Comparison of ENCODE assay signal across 1 cellular context in genomic region chr19:35213678-35214632, GRCh38.
TF ChIP-seq lines count a peak whose summit lies in the region.

No MANE protein-coding gene starts in this region.

TF ChIP-seq in HCT116, 20 proteins besides CTCF, POLR2A, EP300 and RAD21:
- TF ChIP-seq YY1 (IDR thresholded peaks at IDR 0.05; ENCODE audit: extremely low read depth, insufficient replicate concordance, low read depth, low read length) (no peak), ELF1 (IDR thresholded peaks at IDR 0.05; ENCODE audit: borderline replicate concordance, low read depth) (no peak), EZH2phosphoT487 (IDR thresholded peaks at IDR 0.05; ENCODE audit: borderline replicate concordance) (no peak), ATF3 (IDR thresholded peaks at IDR 0.05) (no peak), EGR1 (IDR thresholded peaks at IDR 0.05; ENCODE audit: low read depth) (no peak), FOSL1 (IDR thresholded peaks at IDR 0.05; ENCODE audit: low read depth) (no peak), CBX3 (IDR thresholded peaks at IDR 0.05; ENCODE audit: low read depth) (peak; percentile 81), POLR2AphosphoS5 (IDR thresholded peaks at IDR 0.05; ENCODE audit: low read depth, low read length) (peak; percentile 73), ZFX (IDR thresholded peaks at IDR 0.05) (no peak), ZNF274 (IDR thresholded peaks at IDR 0.05; ENCODE audit: low read depth, low read length) (no peak), SP1 (IDR thresholded peaks at IDR 0.05; ENCODE audit: low read depth) (peak; percentile 87), JUND (IDR thresholded peaks at IDR 0.05) (peak; percentile 57), ZBTB33 (IDR thresholded peaks at IDR 0.05; ENCODE audit: extremely low read depth, insufficient replicate concordance, low read length) (peak; percentile 50), SIN3A (IDR thresholded peaks at IDR 0.05; ENCODE audit: low read depth) (peak; percentile 86), TCF7L2 (IDR thresholded peaks at IDR 0.05; ENCODE audit: borderline replicate concordance, extremely low read depth, insufficient read depth, insufficient read length) (peak; percentile 93), EZH2 (IDR thresholded peaks at IDR 0.05) (no peak), SRF (IDR thresholded peaks at IDR 0.05; ENCODE audit: low read depth) (0 out of 2 replicates have a peak, but pooled peaks have one; percentile 11), CEBPB (IDR thresholded peaks at IDR 0.05; ENCODE audit: low read depth) (peak; percentile 59; the same call in 1 of the 2 replicates)
- TF ChIP-seq, protein P1, sequence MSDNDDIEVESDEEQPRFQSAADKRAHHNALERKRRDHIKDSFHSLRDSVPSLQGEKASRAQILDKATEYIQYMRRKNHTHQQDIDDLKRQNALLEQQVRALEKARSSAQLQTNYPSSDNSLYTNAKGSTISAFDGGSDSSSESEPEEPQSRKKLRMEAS (IDR thresholded peaks at IDR 0.05) = peak; percentile 97
- TF ChIP-seq, protein P2, sequence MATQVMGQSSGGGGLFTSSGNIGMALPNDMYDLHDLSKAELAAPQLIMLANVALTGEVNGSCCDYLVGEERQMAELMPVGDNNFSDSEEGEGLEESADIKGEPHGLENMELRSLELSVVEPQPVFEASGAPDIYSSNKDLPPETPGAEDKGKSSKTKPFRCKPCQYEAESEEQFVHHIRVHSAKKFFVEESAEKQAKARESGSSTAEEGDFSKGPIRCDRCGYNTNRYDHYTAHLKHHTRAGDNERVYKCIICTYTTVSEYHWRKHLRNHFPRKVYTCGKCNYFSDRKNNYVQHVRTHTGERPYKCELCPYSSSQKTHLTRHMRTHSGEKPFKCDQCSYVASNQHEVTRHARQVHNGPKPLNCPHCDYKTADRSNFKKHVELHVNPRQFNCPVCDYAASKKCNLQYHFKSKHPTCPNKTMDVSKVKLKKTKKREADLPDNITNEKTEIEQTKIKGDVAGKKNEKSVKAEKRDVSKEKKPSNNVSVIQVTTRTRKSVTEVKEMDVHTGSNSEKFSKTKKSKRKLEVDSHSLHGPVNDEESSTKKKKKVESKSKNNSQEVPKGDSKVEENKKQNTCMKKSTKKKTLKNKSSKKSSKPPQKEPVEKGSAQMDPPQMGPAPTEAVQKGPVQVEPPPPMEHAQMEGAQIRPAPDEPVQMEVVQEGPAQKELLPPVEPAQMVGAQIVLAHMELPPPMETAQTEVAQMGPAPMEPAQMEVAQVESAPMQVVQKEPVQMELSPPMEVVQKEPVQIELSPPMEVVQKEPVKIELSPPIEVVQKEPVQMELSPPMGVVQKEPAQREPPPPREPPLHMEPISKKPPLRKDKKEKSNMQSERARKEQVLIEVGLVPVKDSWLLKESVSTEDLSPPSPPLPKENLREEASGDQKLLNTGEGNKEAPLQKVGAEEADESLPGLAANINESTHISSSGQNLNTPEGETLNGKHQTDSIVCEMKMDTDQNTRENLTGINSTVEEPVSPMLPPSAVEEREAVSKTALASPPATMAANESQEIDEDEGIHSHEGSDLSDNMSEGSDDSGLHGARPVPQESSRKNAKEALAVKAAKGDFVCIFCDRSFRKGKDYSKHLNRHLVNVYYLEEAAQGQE (IDR thresholded peaks at IDR 0.05; ENCODE audit: low read depth) = no peak
TF ChIP-seq in HCT116: peak in this region for 10.
